17 cellular contexts compared by ENCODE assay signal in the genomic region with DNA sequence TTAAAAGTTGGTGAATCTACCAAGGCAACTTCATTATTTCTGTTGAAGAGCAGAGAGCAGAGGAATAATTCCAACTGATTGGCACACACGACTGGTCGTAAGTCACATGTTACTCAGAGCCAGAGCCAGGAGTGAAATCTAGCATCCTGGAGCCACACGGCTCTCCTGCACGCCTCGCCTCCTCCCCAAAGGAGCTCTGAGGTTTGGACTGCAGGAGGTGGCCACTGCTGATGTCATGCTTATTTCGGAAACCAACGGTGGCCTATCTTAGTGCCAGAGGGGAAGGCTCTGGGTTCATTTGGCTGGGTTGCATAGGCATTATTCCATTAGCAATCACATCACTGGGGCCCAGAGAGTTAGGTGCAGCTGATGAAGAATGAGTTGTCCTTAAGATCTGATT.
A peak's percentile ranks its signal among the peaks of the same experiment; 100 is the strongest.
DNase-seq lines count a peak whose midpoint lies in the region; ATAC-seq, FAIRE-seq and TF ChIP-seq lines count a peak whose summit lies in the region.
"Had no signal": no experiment of that assay in that cellular context is flagged by ENCODE, and none has a peak within 500 bp of the region (broad histone marks: within the 10 kb centered on the region; RNA-seq: fewer than 3 reads in every experiment).

No MANE protein-coding gene starts in this region.

- H4K5ac ChIP-seq in IMR-90 (ENCODE audit: low read depth, low read length), result no peak overlapping the region

- no peak overlapping the region for H3K4ac ChIP-seq in IMR-90 (ENCODE audit: low read depth, low read length)

- TF ChIP-seq CTCF in GM23338 (conservative IDR thresholded peaks at IDR 0.05; ENCODE audit: low read depth in 2 of 2), result no peak
- no peak for TF ChIP-seq CTCF in IMR-90 (conservative IDR thresholded peaks at IDR 0.05; ENCODE audit: low read depth, low read length)
- no peak for TF ChIP-seq CTCF in RWPE2 (IDR thresholded peaks at IDR 0.05; ENCODE audit: poor library complexity, severe bottlenecking)

- intact Hi-C loops in IMR-90 (cut with micrococcal nuclease), result loop anchor here (10.0 kb wide), 1 partner anchor 1479 kb away; no protein-coding TSS in a partner anchor

- no peaks in the 10 kb centered on the region; the same call in 1 of the 2 replicates for H3K9me1 ChIP-seq in IMR-90 (ENCODE audit: insufficient read depth, low read length)

- H3K79me2 ChIP-seq in GM23338 (replicated peaks; ENCODE audit: insufficient read depth), result no peaks in the 10 kb centered on the region

- no peak overlapping the region for H3K56ac ChIP-seq in IMR-90 (ENCODE audit: extremely low read depth, insufficient read depth, low read length)

- no peaks in the 10 kb centered on the region for H3K79me1 ChIP-seq in IMR-90 (ENCODE audit: low read depth in 1 of 2, low read length in 2 of 2)

- peaks cover 2% of the 10 kb centered on the region for H3K27me3 Mint-ChIP-seq in GM23338 (ENCODE audit: insufficient read depth, low read depth, poor library complexity)

- H3K18ac ChIP-seq in IMR-90 (ENCODE audit: low read depth, low read length), result no peak overlapping the region

- ATAC-seq in GM23338 (no peak), IMR-90 (ENCODE audit: low read depth) (no peak), RWPE2 (ENCODE audit: low read depth) (peak; percentile 28; the same call in 1 of the 3 replicates)
- ATAC-seq: GM12878 had no signal

- H3K4me1 ChIP-seq in GM23338 (ENCODE audit: insufficient read depth), result no peaks in the 10 kb centered on the region
- no peaks in the 10 kb centered on the region for H3K4me1 ChIP-seq in IMR-90 (ENCODE audit: control insufficient read depth, insufficient read depth, low read length)
- no peaks in the 10 kb centered on the region for H3K4me1 ChIP-seq in RWPE2 (ENCODE audit: insufficient read depth, poor library complexity, severe bottlenecking)
- H3K4me1 ChIP-seq: HAP-1 had no signal

- no peak overlapping the region for H4K8ac ChIP-seq in IMR-90 (ENCODE audit: low read depth in 2 of 2, low read length in 2 of 2)

- no peak overlapping the region for H2BK20ac ChIP-seq in IMR-90 (ENCODE audit: low read depth, low read length)

- no CpG with 5 or more reads among the region's 7 CpGs for whole genome bisulfite sequencing in IMR-90 (ENCODE audit: extremely low coverage in 2 of 2, insufficient read length in 1 of 2), 2 experiments

- H3K4me3 ChIP-seq in GM23338 (no peak overlapping the region), IMR-90 (ENCODE audit: insufficient read depth, low read depth, low read length) (no peak overlapping the region), RWPE2 (ENCODE audit: severe bottlenecking) (no peak overlapping the region)
- H3K4me3 ChIP-seq: GM12878, GM23248, HAP-1 had no signal

- H3K9me3 ChIP-seq in IMR-90 (ENCODE audit: control insufficient read depth, insufficient read depth, low read length) (no peaks in the 10 kb centered on the region), RWPE2 (ENCODE audit: severe bottlenecking) (no peaks in the 10 kb centered on the region)
- H3K9me3 ChIP-seq: HAP-1 had no signal

- no peak for TF ChIP-seq POLR2A in IMR-90 (IDR thresholded peaks at IDR 0.05; ENCODE audit: low read depth, low read length)

- H3K4me3 Mint-ChIP-seq in GM23338, result no peak overlapping the region
- H3K4me3 Mint-ChIP-seq: CD4-positive, alpha-beta memory T cell had no signal

- H2BK120ac ChIP-seq in IMR-90 (ENCODE audit: low read depth, low read length), result no peak overlapping the region

- H2AFZ ChIP-seq in GM23338 (peak overlapping the region; percentile 72), IMR-90 (replicated peaks; ENCODE audit: low read length, poor library complexity) (no peak overlapping the region)
- H2AFZ ChIP-seq: GM23248 had no signal

- 0 out of 2 replicates have a peak, but pooled peaks cover 2% of the 10 kb centered on the region for H3K9me2 ChIP-seq in GM23338 (ENCODE audit: insufficient read depth)

- no peak overlapping the region for H2BK15ac ChIP-seq in IMR-90 (ENCODE audit: low read depth, low read length)

- no peak overlapping the region for H3K14ac ChIP-seq in IMR-90 (replicated peaks; ENCODE audit: low read depth, low read length)

- BruUV-seq in IMR-90 (replicated peaks; lab: Mats Ljungman, UMichigan), result no TSS peak

- H2AK9ac ChIP-seq in IMR-90 (replicated peaks; ENCODE audit: low read depth, low read length, poor library complexity), result peak overlapping the region; percentile 1

- no peaks in the 10 kb centered on the region for H3F3A ChIP-seq in GM23338 (replicated peaks; ENCODE audit: low read depth)

- H3K27ac Mint-ChIP-seq in GM23338, result no peak overlapping the region
- H3K27ac Mint-ChIP-seq: CD4-positive, alpha-beta memory T cell had no signal

- no peak overlapping the region for H3K23ac ChIP-seq in IMR-90 (ENCODE audit: low read depth, low read length)

- peaks cover 8% of the 10 kb centered on the region for H3K9me3 Mint-ChIP-seq in GM23338

- no peak for TF ChIP-seq RAD21 in IMR-90 (IDR thresholded peaks at IDR 0.05; ENCODE audit: low read length)

- CTCF ChIA-PET in IMR-90 (lab: Yijun Ruan, JAX), result interaction anchor here (1.1 kb wide), 1 partner anchor 669 kb away, joined by 5 read pairs; no protein-coding TSS in a partner anchor

- no peak for FAIRE-seq in GM19239 (lab: Jason Lieb, UNC)
- FAIRE-seq: G401.6, GM12878, H54 had no signal

- dilution Hi-C loops in IMR-90 (cut with HindIII; ENCODE audit: low sequenced_read_pairs, unreplicated experiment), result no loop called here

- DNase-seq in GM23338 (ENCODE audit: low spot score), result no peak
- DNase-seq in IMR-90, result no peak
- no peak for DNase-seq in RWPE2 (ENCODE audit: low spot score)
- no peak for DNase-seq in GM19239 (ENCODE audit: insufficient read length, low spot score)
- no peak for DNase-seq in iPS-NIHi7 (ENCODE audit: extremely low spot score)
- DNase-seq in GDM1 (lab: John Stamatoyannopoulos, UW), result no peak
- DNase-seq: C1 segment of cervical spinal cord; Calu3; CD4-positive, alpha-beta memory T cell; COR-L47; DMS53; DMS79 treated with DMSO at 0.1 percent for 48 hours; GM23248 had no signal

- in situ Hi-C loops in IMR-90 (cut with MboI; ENCODE audit: low sequenced_read_pairs), result loop anchor here (5.0 kb wide), 1 partner anchor 671 kb away; no protein-coding TSS in a partner anchor

- H3K27ac ChIP-seq in GM23338 (ENCODE audit: low read depth), result no peak overlapping the region
- no peak overlapping the region for H3K27ac ChIP-seq in IMR-90 (ENCODE audit: insufficient read depth, low read length)
- H3K27ac ChIP-seq in RWPE2 (ENCODE audit: poor library complexity, severe bottlenecking), result no peak overlapping the region
- H3K27ac ChIP-seq: GM23248 had no signal

- no peak overlapping the region for H4K91ac ChIP-seq in IMR-90 (ENCODE audit: insufficient read depth, low read depth, low read length)

- H3K4me2 ChIP-seq in GM23338 (no peak overlapping the region), IMR-90 (ENCODE audit: low read depth, low read length) (no peak overlapping the region)

- no peak overlapping the region for H3K9ac ChIP-seq in IMR-90 (ENCODE audit: low read depth, low read length)
- H3K9ac ChIP-seq: GM23248 had no signal

- H3K36me3 Mint-ChIP-seq in GM23338 (ENCODE audit: low read depth), result peaks cover 8% of the 10 kb centered on the region
- H3K36me3 Mint-ChIP-seq: CD4-positive, alpha-beta memory T cell had no signal

- H3K27me3 ChIP-seq in GM23338 (ENCODE audit: insufficient read depth) (peaks cover 2% of the 10 kb centered on the region; the same call in 1 of the 2 replicates), IMR-90 (ENCODE audit: control insufficient read depth, insufficient read depth, low read length) (0 out of 2 replicates have a peak, but pooled peaks cover 2% of the 10 kb centered on the region), RWPE2 (ENCODE audit: insufficient read depth, poor library complexity, severe bottlenecking) (peaks cover 19% of the 10 kb centered on the region)

- no peak overlapping the region for H2AK5ac ChIP-seq in IMR-90 (ENCODE audit: low read depth, low read length)

- H2BK5ac ChIP-seq in IMR-90 (ENCODE audit: low read depth, low read length, poor library complexity, severe bottlenecking), result no peak overlapping the region

- H3K36me3 ChIP-seq in GM23338 (ENCODE audit: insufficient read depth) (no peaks in the 10 kb centered on the region), IMR-90 (ENCODE audit: control insufficient read depth, insufficient read depth, low read length) (no peaks in the 10 kb centered on the region), RWPE2 (ENCODE audit: low read depth) (no peaks in the 10 kb centered on the region)
- H3K36me3 ChIP-seq: HAP-1 had no signal

- H4K20me1 ChIP-seq in GM23338 (replicated peaks; ENCODE audit: insufficient read depth) (no peaks in the 10 kb centered on the region), IMR-90 (ENCODE audit: insufficient read depth, low read length) (no peaks in the 10 kb centered on the region)

- peaks cover 3% of the 10 kb centered on the region; the same call in 2 of the 3 replicates for H3K4me1 Mint-ChIP-seq in GM23338

- POLR2A ChIA-PET in IMR-90 (lab: Charles Lee; ENCODE audit: unreplicated experiment), result interaction anchor here (0.6 kb wide), 1 partner anchor 27 kb away, joined by 7 read pairs; no protein-coding TSS in a partner anchor

TF ChIP-seq in GM23338, 12 proteins besides CTCF, POLR2A, EP300 and RAD21 (continues in another document):
- TF ChIP-seq NANOG (IDR thresholded peaks at IDR 0.05; ENCODE audit: borderline replicate concordance), result no peak

TF ChIP-seq in IMR-90, 13 proteins besides CTCF, POLR2A, EP300 and RAD21 (continues in another document):
- TF ChIP-seq NFE2L2 (IDR thresholded peaks at IDR 0.05; ENCODE audit: low read depth, low read length) (no peak), CEBPB (IDR thresholded peaks at IDR 0.05; ENCODE audit: low read depth, low read length) (no peak), FOS (IDR thresholded peaks at IDR 0.05; ENCODE audit: low read depth, low read length) (no peak), MAFK (IDR thresholded peaks at IDR 0.05; ENCODE audit: low read depth, low read length) (no peak), SMC3 (IDR thresholded peaks at IDR 0.05; ENCODE audit: low read depth, low read length) (no peak), BHLHE40 (IDR thresholded peaks at IDR 0.05; ENCODE audit: low read depth, low read length) (no peak), MAZ (IDR thresholded peaks at IDR 0.05; ENCODE audit: borderline replicate concordance, low read depth, low read length) (no peak), RFX5 (IDR thresholded peaks at IDR 0.05; ENCODE audit: low read depth, low read length) (no peak), MXI1 (IDR thresholded peaks at IDR 0.05; ENCODE audit: borderline replicate concordance, low read depth, low read length) (no peak)
- TF ChIP-seq, protein P1, sequence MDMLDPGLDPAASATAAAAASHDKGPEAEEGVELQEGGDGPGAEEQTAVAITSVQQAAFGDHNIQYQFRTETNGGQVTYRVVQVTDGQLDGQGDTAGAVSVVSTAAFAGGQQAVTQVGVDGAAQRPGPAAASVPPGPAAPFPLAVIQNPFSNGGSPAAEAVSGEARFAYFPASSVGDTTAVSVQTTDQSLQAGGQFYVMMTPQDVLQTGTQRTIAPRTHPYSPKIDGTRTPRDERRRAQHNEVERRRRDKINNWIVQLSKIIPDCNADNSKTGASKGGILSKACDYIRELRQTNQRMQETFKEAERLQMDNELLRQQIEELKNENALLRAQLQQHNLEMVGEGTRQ (IDR thresholded peaks at IDR 0.05; ENCODE audit: low read depth, low read length), result no peak
